37 cellular contexts compared by ENCODE assay signal in the genomic region with DNA sequence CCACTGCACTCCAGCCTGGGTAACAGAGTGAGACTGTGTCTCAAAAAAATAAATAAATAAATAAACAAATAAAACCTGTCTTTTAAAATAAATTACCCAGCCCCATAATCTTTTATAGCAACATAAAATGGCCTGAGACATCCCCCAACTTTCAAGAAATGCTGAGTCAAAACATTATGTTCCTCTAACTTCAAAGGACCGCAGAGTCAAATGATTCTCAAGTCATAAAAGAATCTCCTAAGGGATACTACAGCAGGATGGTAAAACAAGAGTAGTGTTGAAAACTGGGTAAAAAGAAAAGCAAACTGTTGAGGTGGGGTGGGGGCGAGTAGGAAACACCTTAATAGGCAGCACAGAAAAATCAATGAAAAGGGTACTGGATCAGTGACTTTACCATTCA.
"Had no signal": no experiment of that assay in that cellular context is flagged by ENCODE, and none has a peak within 500 bp of the region (broad histone marks: within the 10 kb centered on the region; RNA-seq: fewer than 3 reads in every experiment).

No MANE protein-coding gene starts in this region.

- H3K4me3 Mint-ChIP-seq: activated B cell treated with CpG ODN at 0.5 μM for 24 hours; activated CD4-positive, alpha-beta T cell treated with anti-CD3 and anti-CD28 coated beads, Interleukin-2, amount 10 ng/mL, durations not matched to agents 24 days and 14 days; activated naive CD4-positive, alpha-beta T cell treated with anti-CD3 and anti-CD28 coated beads, Interleukin-2, amount 50 U/mL, for 24 hours; activated naive CD8-positive, alpha-beta T cell treated with anti-CD3 and anti-CD28 coated beads, Interleukin-2, amount 10 ng/mL, durations not matched to agents 7 days and 5 days; activated T-cell treated with anti-CD3 and anti-CD28 coated beads, Interleukin-2, amount 50 U/mL, for 4 hours; central memory CD8-positive, alpha-beta T cell had no signal

- H3K9me3 Mint-ChIP-seq: activated B cell treated with CpG ODN at 0.5 μM for 24 hours; activated CD4-positive, alpha-beta T cell treated with anti-CD3 and anti-CD28 coated beads, Interleukin-2, amount 10 ng/mL, durations not matched to agents 24 days and 14 days; activated naive CD4-positive, alpha-beta T cell treated with anti-CD3 and anti-CD28 coated beads, Interleukin-2, amount 50 U/mL, for 24 hours; activated T-cell treated with anti-CD3 and anti-CD28 coated beads, Interleukin-2, amount 50 U/mL, for 4 hours; central memory CD8-positive, alpha-beta T cell had no signal

- H3K9me3 ChIP-seq: ascending aorta, Peyer's patch, SJSA1 had no signal

- H3K4me3 ChIP-seq: ascending aorta, cardiac muscle cell, Peyer's patch, SJSA1 had no signal

- H3K27ac Mint-ChIP-seq: activated B cell treated with CpG ODN at 0.5 μM for 24 hours; activated CD4-positive, alpha-beta T cell treated with anti-CD3 and anti-CD28 coated beads, Interleukin-2, amount 10 ng/mL, durations not matched to agents 24 days and 14 days; activated naive CD4-positive, alpha-beta T cell treated with anti-CD3 and anti-CD28 coated beads, Interleukin-2, amount 50 U/mL, for 24 hours; activated naive CD8-positive, alpha-beta T cell treated with anti-CD3 and anti-CD28 coated beads, Interleukin-2, amount 10 ng/mL, durations not matched to agents 7 days and 5 days; activated T-helper 2 cell treated with anti-CD3 and anti-CD28 coated beads, Interferon-gamma antibody, Interleukin-2, Interleukin-4, amounts not matched to agents 10 μg/mL and 5 μg/mL and 100 μg/mL, durations not matched to agents 14 hours and 24 hours and 36 hours had no signal

- H3K27me3 ChIP-seq: ascending aorta, cardiac muscle cell, Peyer's patch, SJSA1 had no signal

- DNase-seq: activated B cell treated with CpG ODN at 0.5 μM for 24 hours; activated CD4-positive, alpha-beta T cell treated with anti-CD3 and anti-CD28 coated beads, Interleukin-2, amount 10 ng/mL, durations not matched to agents 24 days and 14 days; activated CD4-positive, alpha-beta T cell treated with anti-CD3 and anti-CD28 coated beads, Interleukin-2, amount 50 U/mL, for 4 hours; activated CD4-positive, CD25-positive, alpha-beta regulatory T cell treated with anti-CD3 and anti-CD28 coated beads, Interleukin-2, amount 50 U/mL, for 72 hours; activated CD8-positive, alpha-beta memory T cell treated with anti-CD3 and anti-CD28 coated beads, Interleukin-2, amount 50 U/mL, for 4 hours; activated gamma-delta T cell; activated naive CD4-positive, alpha-beta T cell treated with Interleukin-2 at 50 U/mL for 16 hours; activated naive CD8-positive, alpha-beta T cell treated with anti-CD3 and anti-CD28 coated beads, Interleukin-2, amount 10 ng/mL, durations not matched to agents 7 days and 5 days; activated T-cell treated with anti-CD3 and anti-CD28 coated beads for 4 hours; activated T-cell treated with anti-CD3 and anti-CD28 coated beads, Interleukin-2, amount 50 U/mL, for 4 hours; amygdala; Kasumi-1; KG1; MM.1S; MV-4-11; NCI-H1092; NCI-H146; NCI-H187; NCI-H2029 treated with DMSO at 0.1 percent for 48 hours; NCI-H226; NCI-H446 treated with DMSO at 0.1 percent for 48 hours; NCI-H524; PC-3; Peyer's patch; RPMI8226; SHP77 treated with DMSO at 0.1 percent for 48 hours; SW 1271; T-helper 1 cell; T-helper 2 cell; T-helper 9 cell had no signal

- H3K27me3 Mint-ChIP-seq: activated B cell treated with CpG ODN at 0.5 μM for 24 hours; activated CD4-positive, alpha-beta T cell treated with anti-CD3 and anti-CD28 coated beads, Interleukin-2, amount 10 ng/mL, durations not matched to agents 24 days and 14 days; activated naive CD4-positive, alpha-beta T cell treated with anti-CD3 and anti-CD28 coated beads, Interleukin-2, amount 50 U/mL, for 24 hours; activated naive CD8-positive, alpha-beta T cell treated with anti-CD3 and anti-CD28 coated beads, Interleukin-2, amount 10 ng/mL, durations not matched to agents 7 days and 5 days; central memory CD8-positive, alpha-beta T cell had no signal

- ATAC-seq: activated T-cell treated with anti-CD3 and anti-CD28 coated beads, Interleukin-2, amount 50 U/mL, for 4 hours; PC-3 had no signal

- H3K4me1 ChIP-seq: SJSA1 had no signal

- H3K27ac ChIP-seq: ascending aorta, cardiac muscle cell, Peyer's patch, SJSA1, VCaP had no signal

- H3K36me3 ChIP-seq: ascending aorta, cardiac muscle cell, Peyer's patch, SJSA1 had no signal
